In the genomic region with DNA sequence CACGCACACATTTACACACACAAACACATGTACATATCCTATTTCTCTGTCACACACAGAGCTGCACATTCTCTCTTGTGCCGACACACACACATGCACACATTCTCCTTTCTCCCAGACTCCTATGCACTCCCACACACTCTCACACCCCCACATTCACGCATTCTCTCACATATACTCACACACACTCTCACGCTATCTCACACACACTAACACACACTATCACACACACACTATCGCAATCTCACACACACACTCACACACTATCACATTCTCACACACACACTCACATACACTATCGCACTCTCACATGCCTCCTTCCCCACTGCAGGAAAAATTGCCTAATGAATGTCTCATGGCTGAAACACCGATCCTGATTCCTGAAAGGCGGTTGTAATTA, we compare ENCODE assay signal across 2 cellular contexts.
TF ChIP-seq lines count a peak whose summit lies in the region.

No MANE protein-coding gene starts in this region.

TF ChIP-seq in HepG2, 621 proteins besides CTCF, POLR2A, EP300 and RAD21:
- TF ChIP-seq NFE2L2 (IDR thresholded peaks at IDR 0.05; ENCODE audit: low read length) (no peak), FOXK2 (IDR thresholded peaks at IDR 0.05) (0 out of 2 replicates have a peak, but pooled peaks have one; percentile 2)

TF ChIP-seq in H1, 55 proteins besides CTCF, POLR2A, EP300 and RAD21:
- TF ChIP-seq EGR1 (IDR thresholded peaks at IDR 0.05; ENCODE audit: borderline replicate concordance, low read depth, low read length) (no peak), NRF1 (IDR thresholded peaks at IDR 0.05; ENCODE audit: low read depth, low read length) (no peak), CHD2 (IDR thresholded peaks at IDR 0.05; ENCODE audit: low read length) (no peak), HDAC2 (IDR thresholded peaks at IDR 0.05; ENCODE audit: borderline replicate concordance in 1 of 2, low read depth in 2 of 2, low read length in 2 of 2) (no peak), CEBPB (IDR thresholded peaks at IDR 0.05; ENCODE audit: low read depth, low read length) (no peak), CREB1 (IDR thresholded peaks at IDR 0.05) (no peak)
- TF ChIP-seq, protein P1, sequence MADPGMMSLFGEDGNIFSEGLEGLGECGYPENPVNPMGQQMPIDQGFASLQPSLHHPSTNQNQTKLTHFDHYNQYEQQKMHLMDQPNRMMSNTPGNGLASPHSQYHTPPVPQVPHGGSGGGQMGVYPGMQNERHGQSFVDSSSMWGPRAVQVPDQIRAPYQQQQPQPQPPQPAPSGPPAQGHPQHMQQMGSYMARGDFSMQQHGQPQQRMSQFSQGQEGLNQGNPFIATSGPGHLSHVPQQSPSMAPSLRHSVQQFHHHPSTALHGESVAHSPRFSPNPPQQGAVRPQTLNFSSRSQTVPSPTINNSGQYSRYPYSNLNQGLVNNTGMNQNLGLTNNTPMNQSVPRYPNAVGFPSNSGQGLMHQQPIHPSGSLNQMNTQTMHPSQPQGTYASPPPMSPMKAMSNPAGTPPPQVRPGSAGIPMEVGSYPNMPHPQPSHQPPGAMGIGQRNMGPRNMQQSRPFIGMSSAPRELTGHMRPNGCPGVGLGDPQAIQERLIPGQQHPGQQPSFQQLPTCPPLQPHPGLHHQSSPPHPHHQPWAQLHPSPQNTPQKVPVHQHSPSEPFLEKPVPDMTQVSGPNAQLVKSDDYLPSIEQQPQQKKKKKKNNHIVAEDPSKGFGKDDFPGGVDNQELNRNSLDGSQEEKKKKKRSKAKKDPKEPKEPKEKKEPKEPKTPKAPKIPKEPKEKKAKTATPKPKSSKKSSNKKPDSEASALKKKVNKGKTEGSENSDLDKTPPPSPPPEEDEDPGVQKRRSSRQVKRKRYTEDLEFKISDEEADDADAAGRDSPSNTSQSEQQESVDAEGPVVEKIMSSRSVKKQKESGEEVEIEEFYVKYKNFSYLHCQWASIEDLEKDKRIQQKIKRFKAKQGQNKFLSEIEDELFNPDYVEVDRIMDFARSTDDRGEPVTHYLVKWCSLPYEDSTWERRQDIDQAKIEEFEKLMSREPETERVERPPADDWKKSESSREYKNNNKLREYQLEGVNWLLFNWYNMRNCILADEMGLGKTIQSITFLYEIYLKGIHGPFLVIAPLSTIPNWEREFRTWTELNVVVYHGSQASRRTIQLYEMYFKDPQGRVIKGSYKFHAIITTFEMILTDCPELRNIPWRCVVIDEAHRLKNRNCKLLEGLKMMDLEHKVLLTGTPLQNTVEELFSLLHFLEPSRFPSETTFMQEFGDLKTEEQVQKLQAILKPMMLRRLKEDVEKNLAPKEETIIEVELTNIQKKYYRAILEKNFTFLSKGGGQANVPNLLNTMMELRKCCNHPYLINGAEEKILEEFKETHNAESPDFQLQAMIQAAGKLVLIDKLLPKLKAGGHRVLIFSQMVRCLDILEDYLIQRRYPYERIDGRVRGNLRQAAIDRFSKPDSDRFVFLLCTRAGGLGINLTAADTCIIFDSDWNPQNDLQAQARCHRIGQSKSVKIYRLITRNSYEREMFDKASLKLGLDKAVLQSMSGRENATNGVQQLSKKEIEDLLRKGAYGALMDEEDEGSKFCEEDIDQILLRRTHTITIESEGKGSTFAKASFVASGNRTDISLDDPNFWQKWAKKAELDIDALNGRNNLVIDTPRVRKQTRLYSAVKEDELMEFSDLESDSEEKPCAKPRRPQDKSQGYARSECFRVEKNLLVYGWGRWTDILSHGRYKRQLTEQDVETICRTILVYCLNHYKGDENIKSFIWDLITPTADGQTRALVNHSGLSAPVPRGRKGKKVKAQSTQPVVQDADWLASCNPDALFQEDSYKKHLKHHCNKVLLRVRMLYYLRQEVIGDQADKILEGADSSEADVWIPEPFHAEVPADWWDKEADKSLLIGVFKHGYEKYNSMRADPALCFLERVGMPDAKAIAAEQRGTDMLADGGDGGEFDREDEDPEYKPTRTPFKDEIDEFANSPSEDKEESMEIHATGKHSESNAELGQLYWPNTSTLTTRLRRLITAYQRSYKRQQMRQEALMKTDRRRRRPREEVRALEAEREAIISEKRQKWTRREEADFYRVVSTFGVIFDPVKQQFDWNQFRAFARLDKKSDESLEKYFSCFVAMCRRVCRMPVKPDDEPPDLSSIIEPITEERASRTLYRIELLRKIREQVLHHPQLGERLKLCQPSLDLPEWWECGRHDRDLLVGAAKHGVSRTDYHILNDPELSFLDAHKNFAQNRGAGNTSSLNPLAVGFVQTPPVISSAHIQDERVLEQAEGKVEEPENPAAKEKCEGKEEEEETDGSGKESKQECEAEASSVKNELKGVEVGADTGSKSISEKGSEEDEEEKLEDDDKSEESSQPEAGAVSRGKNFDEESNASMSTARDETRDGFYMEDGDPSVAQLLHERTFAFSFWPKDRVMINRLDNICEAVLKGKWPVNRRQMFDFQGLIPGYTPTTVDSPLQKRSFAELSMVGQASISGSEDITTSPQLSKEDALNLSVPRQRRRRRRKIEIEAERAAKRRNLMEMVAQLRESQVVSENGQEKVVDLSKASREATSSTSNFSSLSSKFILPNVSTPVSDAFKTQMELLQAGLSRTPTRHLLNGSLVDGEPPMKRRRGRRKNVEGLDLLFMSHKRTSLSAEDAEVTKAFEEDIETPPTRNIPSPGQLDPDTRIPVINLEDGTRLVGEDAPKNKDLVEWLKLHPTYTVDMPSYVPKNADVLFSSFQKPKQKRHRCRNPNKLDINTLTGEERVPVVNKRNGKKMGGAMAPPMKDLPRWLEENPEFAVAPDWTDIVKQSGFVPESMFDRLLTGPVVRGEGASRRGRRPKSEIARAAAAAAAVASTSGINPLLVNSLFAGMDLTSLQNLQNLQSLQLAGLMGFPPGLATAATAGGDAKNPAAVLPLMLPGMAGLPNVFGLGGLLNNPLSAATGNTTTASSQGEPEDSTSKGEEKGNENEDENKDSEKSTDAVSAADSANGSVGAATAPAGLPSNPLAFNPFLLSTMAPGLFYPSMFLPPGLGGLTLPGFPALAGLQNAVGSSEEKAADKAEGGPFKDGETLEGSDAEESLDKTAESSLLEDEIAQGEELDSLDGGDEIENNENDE (IDR thresholded peaks at IDR 0.05; ENCODE audit: insufficient replicate concordance, low read length): no peak
